ENCODE assay signal across 8 cellular contexts in the genomic region with DNA sequence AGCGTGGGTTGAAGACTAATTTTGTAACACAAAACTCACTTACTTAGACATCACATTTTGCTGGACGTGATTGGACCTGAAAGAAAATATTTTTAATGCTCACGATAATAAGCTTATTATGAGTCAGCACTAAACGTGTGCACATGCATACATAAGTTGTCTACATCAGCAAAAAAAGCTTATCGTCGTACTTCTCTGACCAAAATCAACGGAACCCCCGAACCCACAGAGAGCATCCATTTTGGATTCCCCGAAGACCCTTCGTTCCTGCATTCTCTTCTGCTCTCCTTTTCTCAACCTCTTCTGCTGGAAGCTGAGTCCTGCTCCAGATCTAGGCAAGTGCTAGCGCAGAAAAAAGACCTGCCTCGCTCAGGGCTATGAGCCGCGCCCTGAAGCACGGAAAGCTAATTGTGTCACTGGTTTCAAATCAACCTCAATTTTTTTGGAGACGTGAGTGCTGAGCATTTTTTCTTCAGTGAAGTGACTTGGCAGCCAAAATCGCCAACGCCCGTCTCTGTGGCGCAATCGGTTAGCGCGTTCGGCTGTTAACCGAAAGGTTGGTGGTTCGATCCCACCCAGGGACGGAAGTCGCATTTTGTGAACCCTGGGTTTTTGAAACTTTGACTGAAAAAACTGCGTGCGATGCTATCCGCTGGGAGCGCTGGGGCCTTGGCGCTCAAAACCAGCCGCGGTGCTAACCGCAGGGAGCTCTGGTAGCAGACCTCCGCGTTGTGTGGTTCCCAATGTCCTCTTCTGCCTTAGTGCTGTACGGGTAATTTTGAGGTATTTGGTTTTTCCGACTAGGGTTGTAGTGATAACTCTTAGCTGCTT. TPM values are rescaled to one million over a fixed set of nuclear protein-coding genes. Genes with fewer than 3 reads are reported as not detected.
A peak's percentile ranks its signal among the peaks of the same experiment; 100 is the strongest.
DNase-seq lines count a peak whose midpoint lies in the region; TF ChIP-seq lines count a peak whose summit lies in the region.
"Not testable (repeated sequence)": the region's sequence is repeated elsewhere in the genome, so short reads cannot be mapped to it uniquely, and the experiment has no call there.

No MANE protein-coding gene starts in this region.

- WGBS in SK-N-SH (ENCODE audit: low lambda C conversion rate): 3% methylated on average over 40 of the region's 40 CpGs

- H3K4me2 ChIP-seq in Loucy (ENCODE audit: low read depth, low read length, poor library complexity, severe bottlenecking) (peak overlapping the region; percentile 20), SK-N-SH (peak overlapping the region; percentile 58)

- not testable (repeated sequence) for TF ChIP-seq EP300 in SK-N-SH (IDR thresholded peaks at IDR 0.05; ENCODE audit: borderline replicate concordance in 1 of 2, low read depth in 1 of 2, low read length in 1 of 2)

- H3K27me3 Mint-ChIP-seq in activated naive CD4-positive, alpha-beta T cell treated with anti-CD3 and anti-CD28 coated beads, Interleukin-2, amount 10 ng/mL, durations not matched to agents 7 days and 5 days: not testable (repeated sequence)

- not testable (repeated sequence) for H3K9me3 ChIP-seq in ES-I3 (ENCODE audit: control insufficient read depth, insufficient read depth, low read length); Loucy (ENCODE audit: insufficient read depth, low read depth, low read length); SK-N-SH; subcutaneous abdominal adipose tissue (ENCODE audit: control insufficient read depth in 5 of 5, low read length in 5 of 5)

- POLR2A ChIA-PET in SK-N-SH (lab: Yijun Ruan, JAX): not testable (repeated sequence)

- TF ChIP-seq CTCF in Loucy (conservative IDR thresholded peaks at IDR 0.05; ENCODE audit: low read length); SK-N-SH (IDR thresholded peaks at IDR 0.05): not testable (repeated sequence)

- H4K20me1 ChIP-seq in Loucy (ENCODE audit: insufficient read depth, low read length, poor library complexity, severe bottlenecking); SK-N-SH (ENCODE audit: insufficient read depth): not testable (repeated sequence)

- not testable (repeated sequence) for H3K27me3 ChIP-seq in Loucy (ENCODE audit: insufficient read depth, low read length, poor library complexity, severe bottlenecking); subcutaneous abdominal adipose tissue (ENCODE audit: control insufficient read depth in 5 of 5, insufficient read depth in 4 of 5, low read length in 5 of 5)
- peaks cover 16% of the 10 kb centered on the region; the same call in 1 of the 2 replicates for H3K27me3 ChIP-seq in SK-N-SH (ENCODE audit: insufficient read depth)

- H3K4me3 ChIP-seq in Loucy (ENCODE audit: low read length, poor library complexity, severe bottlenecking): peak overlapping the region; percentile 62
- peak overlapping the region; percentile 55 to 56 for H3K4me3 ChIP-seq in SK-N-SH (ENCODE audit: low read depth in 2 of 2, low read length in 1 of 2)
- H3K4me3 ChIP-seq in subcutaneous abdominal adipose tissue (ENCODE audit: low read depth in 1 of 5, low read length in 5 of 5): peak overlapping the region; percentile 61 to 83 (median 74)

- H3K27ac ChIP-seq in SK-N-SH (ENCODE audit: low read depth in 2 of 2, low read length in 1 of 2): not testable (repeated sequence)
- peak overlapping the region; percentile 10 for H3K27ac ChIP-seq in subcutaneous abdominal adipose tissue (ENCODE audit: low read depth, low read length)

- H3F3A ChIP-seq in Loucy (ENCODE audit: low read depth); SK-N-SH (replicated peaks; ENCODE audit: insufficient read depth): not testable (repeated sequence)

- H3K4me3 Mint-ChIP-seq in activated naive CD4-positive, alpha-beta T cell treated with anti-CD3 and anti-CD28 coated beads, Interleukin-2, amount 10 ng/mL, durations not matched to agents 7 days and 5 days: peak overlapping the region; percentile 79

- H3K4me1 ChIP-seq in ES-I3 (ENCODE audit: insufficient read depth, low read length); SK-N-SH (ENCODE audit: control insufficient read depth in 1 of 2, insufficient read depth in 2 of 2, low read depth in 1 of 2, low read length in 1 of 2): not testable (repeated sequence)
- H3K4me1 ChIP-seq in Loucy (ENCODE audit: insufficient read depth, low read length, poor library complexity, severe bottlenecking) (peaks cover 26% of the 10 kb centered on the region), subcutaneous abdominal adipose tissue (ENCODE audit: control insufficient read depth in 5 of 5, insufficient read depth in 5 of 5, low read length in 5 of 5) (peaks cover 0 to 12% (median 5%) of the 10 kb centered on the region in 5 donors)

- not testable (repeated sequence) for H3K79me2 ChIP-seq in Loucy (ENCODE audit: insufficient read depth, low read length); SK-N-SH (ENCODE audit: insufficient read depth)

- peak overlapping the region; percentile 94 for H3K27ac Mint-ChIP-seq in activated naive CD4-positive, alpha-beta T cell treated with anti-CD3 and anti-CD28 coated beads, Interleukin-2, amount 10 ng/mL, durations not matched to agents 7 days and 5 days

- TF ChIP-seq RAD21 in SK-N-SH (IDR thresholded peaks at IDR 0.05; ENCODE audit: low read length): not testable (repeated sequence)

- H3K4me1 Mint-ChIP-seq in activated naive CD4-positive, alpha-beta T cell treated with anti-CD3 and anti-CD28 coated beads, Interleukin-2, amount 10 ng/mL, durations not matched to agents 7 days and 5 days: peaks cover 55% of the 10 kb centered on the region

- DNase-seq in HCEC 1CT (peak; percentile 79), SK-N-SH (peak; percentile 36), glomerular endothelial cell (ENCODE audit: extremely low read depth, low read depth, low spot score) (peak; percentile 39), nucleus accumbens (lab: John Stamatoyannopoulos, UW) (peak in 47 of 56 donors; percentile 20 to 95 (median 63))
- DNase-seq in activated naive CD4-positive, alpha-beta T cell treated with anti-CD3 and anti-CD28 coated beads, Interleukin-2, amount 10 ng/mL, durations not matched to agents 7 days and 5 days: peak; percentile 91

- H3K9me2 ChIP-seq in Loucy (replicated peaks; ENCODE audit: low read depth, low read length); SK-N-SH: not testable (repeated sequence)

- CTCF ChIA-PET in SK-N-SH (lab: Yijun Ruan, JAX): interaction anchor here (0.6 to 0.8 kb wide), 3 partner anchors 53 to 832 kb away, joined by 3 read pairs; no protein-coding TSS in a partner anchor
- CTCF ChIA-PET in activated naive CD4-positive, alpha-beta T cell treated with anti-CD3 and anti-CD28 coated beads, Interleukin-2, amount 10 ng/mL, durations not matched to agents 7 days and 5 days (lab: Charles Lee): not testable (repeated sequence)

- H3K9ac ChIP-seq in ES-I3 (ENCODE audit: low read depth, low read length) (peak overlapping the region; percentile 86), SK-N-SH (peak overlapping the region; percentile 4; the same call in 1 of the 2 replicates), subcutaneous abdominal adipose tissue (ENCODE audit: low read length in 5 of 5) (peak overlapping the region in 2 of 5 donors; percentile 4 to 53)
- H3K9ac ChIP-seq in Loucy (ENCODE audit: low read depth, low read length, poor library complexity, severe bottlenecking): not testable (repeated sequence)

- not testable (repeated sequence) for H3K36me3 Mint-ChIP-seq in activated naive CD4-positive, alpha-beta T cell treated with anti-CD3 and anti-CD28 coated beads, Interleukin-2, amount 10 ng/mL, durations not matched to agents 7 days and 5 days

- not testable (repeated sequence) for H3K36me3 ChIP-seq in ES-I3 (ENCODE audit: insufficient read depth, low read length); Loucy (ENCODE audit: insufficient read depth, low read length); SK-N-SH (replicated peaks in 1 of 2; ENCODE audit: control insufficient read depth in 1 of 2, insufficient read depth in 2 of 2, low read length in 1 of 2); subcutaneous abdominal adipose tissue (ENCODE audit: control insufficient read depth in 5 of 5, insufficient read depth in 5 of 5, low read length in 5 of 5)

- H3K9me3 Mint-ChIP-seq in activated naive CD4-positive, alpha-beta T cell treated with anti-CD3 and anti-CD28 coated beads, Interleukin-2, amount 10 ng/mL, durations not matched to agents 7 days and 5 days: peaks cover 13% of the 10 kb centered on the region

- H2AFZ ChIP-seq in Loucy (ENCODE audit: low read length) (peak overlapping the region; percentile 88), SK-N-SH (ENCODE audit: low read depth) (peak overlapping the region; percentile 39; the same call in 1 of the 2 replicates)

TF ChIP-seq in SK-N-SH, 30 proteins besides CTCF, POLR2A, EP300 and RAD21 (continues in another document):
- TF ChIP-seq TEAD4 (IDR thresholded peaks at IDR 0.05; ENCODE audit: borderline replicate concordance, insufficient read depth) (peak; percentile 86), TCF12 (IDR thresholded peaks at IDR 0.05) (0 out of 2 replicates have a peak, but pooled peaks have one; percentile 8)

RNA-seq across cellular contexts. Expression of a gene that starts 9.7 kb away (rescaled TPM):
- not detected in 2 replicates for polyA plus RNA-seq in SK-N-SH (2012; rRNA removed)
- not detected in 2 replicates for polyA plus RNA-seq in SK-N-SH (2012; cell fraction: cytosol; rRNA removed)
- polyA plus RNA-seq in SK-N-SH (2012; cell fraction: nucleus; rRNA removed): not detected in 2 replicates
- total RNA-seq in glomerular endothelial cell: not detected in 2 replicates

RNA-seq across cellular contexts. Expression of a gene that starts 15.6 kb away (rescaled TPM):
- 0.07 and 0.10 TPM in 2 replicates for polyA plus RNA-seq in SK-N-SH (2012; rRNA removed)
- polyA plus RNA-seq in SK-N-SH (2012; cell fraction: cytosol; rRNA removed): 0.05 and 0.12 TPM in 2 replicates
- polyA plus RNA-seq in SK-N-SH (2012; cell fraction: nucleus; rRNA removed): 0.13 and 0.46 TPM in 2 replicates
- total RNA-seq in glomerular endothelial cell: 0.06 TPM in 1 of 2 replicates, not detected in the other

RNA-seq across cellular contexts. Expression of a gene that starts 34.7 kb away (rescaled TPM):
- 0.89 and 1.1 TPM in 2 replicates for polyA plus RNA-seq in SK-N-SH (2012; rRNA removed)
- 1.5 and 2.2 TPM in 2 replicates for polyA plus RNA-seq in SK-N-SH (2012; cell fraction: cytosol; rRNA removed)
- polyA plus RNA-seq in SK-N-SH (2012; cell fraction: nucleus; rRNA removed): 0.27 and 0.62 TPM in 2 replicates
- total RNA-seq in glomerular endothelial cell: 1.1 TPM in 1 of 2 replicates, not detected in the other

Comparison
In these comparisons a context has a peak if more than half of its experiments do, and no peak if none do; other contexts are left out.
1. DNase-seq: peak in every context shown above with its lines; median percentile 91 in activated naive CD4-positive, alpha-beta T cell treated with anti-CD3 and anti-CD28 coated beads, Interleukin-2, amount 10 ng/mL, durations not matched to agents 7 days and 5 days; 79 in HCEC 1CT; 63 in nucleus accumbens; 39 in glomerular endothelial cell; 36 in SK-N-SH.